Comparison of ENCODE assay signal across 9 cellular contexts in genomic region chr20:50957276-50957675, GRCh38. TPM values are rescaled to one million over a fixed set of nuclear protein-coding genes. Genes with fewer than 3 reads are reported as not detected.
DNase-seq lines count a peak whose midpoint lies in the region; ATAC-seq, FAIRE-seq and TF ChIP-seq lines count a peak whose summit lies in the region.
"Had no signal": no experiment of that assay in that cellular context is flagged by ENCODE, and none has a peak within 500 bp of the region (broad histone marks: within the 10 kb centered on the region; RNA-seq: fewer than 3 reads in every experiment).

No MANE protein-coding gene starts in this region.

- in situ Hi-C loops in K562 (cut with MboI): no loop called here

- H3K4me1 ChIP-seq in heart left ventricle (peaks cover 5 to 58% (median 45%) of the 10 kb centered on the region in 12 donors), K562 (replicated peaks in 1 of 2; ENCODE audit: control insufficient read depth in 2 of 2, insufficient read depth in 2 of 2, low read length in 2 of 2) (peaks cover 12 to 19% of the 10 kb centered on the region in 2 experiments; a peak in 4 of 5 replicates)

- H3K79me2 ChIP-seq in K562 (ENCODE audit: control insufficient read depth, insufficient read depth, low read length): peaks cover 81% of the 10 kb centered on the region

- ATAC-seq in heart left ventricle: peak in 3 of 4 donors; percentile 14 to 61 (median 38)
- ATAC-seq in Right ventricle myocardium inferior: no peak
- peak; percentile 8; the same call in 1 of the 3 replicates for ATAC-seq in K562
- no peak for ATAC-seq in GM21825 (IDR thresholded peaks at IDR 0.05; ENCODE audit: unreplicated experiment)

- no peak for TF ChIP-seq CTCF in heart left ventricle (IDR thresholded peaks at IDR 0.05)
- no peak for TF ChIP-seq CTCF in K562 (IDR thresholded peaks at IDR 0.05 in 2 of 3, conservative IDR thresholded peaks at IDR 0.05 in 1 of 3; ENCODE audit: insufficient read depth in 2 of 3, low read depth in 1 of 3, low read length in 3 of 3)

- FAIRE-seq in K562 (lab: Jason Lieb, UNC): no peak
- FAIRE-seq: GM12891 had no signal

- H3K4me3 ChIP-seq in heart left ventricle (peak overlapping the region; percentile 70 to 97 (median 92)), K562 (peak overlapping the region; percentile 74)

- WGBS in heart left ventricle, 4 donors: 13 to 17% (median 15%) methylated on average over 7 of the region's 7 CpGs
- WGBS in K562 (ENCODE audit: insufficient coverage, low coverage, missing lambda C conversion rate): 3% methylated on average over 7 of the region's 7 CpGs

- H3K27me3 ChIP-seq in heart left ventricle (no peaks in the 10 kb centered on the region), K562 (ENCODE audit: control insufficient read depth in 2 of 2, insufficient read depth in 2 of 2, low read length in 2 of 2) (no peaks in the 10 kb centered on the region)

- H3K36me3 ChIP-seq in heart left ventricle (peaks cover 0 to 46% (median 39%) of the 10 kb centered on the region in 9 donors), K562 (ENCODE audit: control insufficient read depth, insufficient read depth, low read length) (peaks cover 60% of the 10 kb centered on the region)

- peaks cover 8% of the 10 kb centered on the region for H3K9me1 ChIP-seq in K562 (ENCODE audit: control insufficient read depth, insufficient read depth, low read length)

- CTCF ChIA-PET in K562 (lab: Yijun Ruan, JAX; ENCODE audit: low intra/inter-chr PET ratio): no interaction called here

- no peak overlapping the region for H2AFZ ChIP-seq in K562 (ENCODE audit: low read depth, low read length)

- no TSS peak for BruUV-seq in K562 (replicated peaks; lab: Mats Ljungman, UMichigan)

- H3K4me2 ChIP-seq in K562 (ENCODE audit: insufficient read depth, low read length): peak overlapping the region; percentile 93

- H3K9ac ChIP-seq in K562 (ENCODE audit: insufficient read depth in 1 of 2, low read depth in 2 of 2, low read length in 2 of 2): peak overlapping the region; percentile 50 to 96; a peak in 3 of 4 replicates

- intact Hi-C loops in heart left ventricle (cut with DNase I): loop anchor here in 1 of 10 donors (5.0 kb wide), 1 partner anchor 165 kb away; no protein-coding TSS in a partner anchor
- intact Hi-C loops in Right ventricle myocardium inferior (cut with DNase I): no loop called here
- intact Hi-C loops in K562 (cut with micrococcal nuclease): no loop called here

- TF ChIP-seq POLR2A in heart left ventricle (IDR thresholded peaks at IDR 0.05) (no peak), K562 (conservative IDR thresholded peaks at IDR 0.05) (no peak)

- TF ChIP-seq RAD21 in K562 (CRISPR knock-in tag; conservative IDR thresholded peaks at IDR 0.05 in 1 of 2, IDR thresholded peaks at IDR 0.05 in 1 of 2): no peak

- H3K9me3 ChIP-seq in heart left ventricle (peaks cover 0 to 5% (median 0%) of the 10 kb centered on the region in 12 donors), K562 (replicated peaks; ENCODE audit: control insufficient read depth, insufficient read depth, low read depth, low read length) (no peaks in the 10 kb centered on the region)

- POLR2A ChIA-PET in K562 (lab: Yijun Ruan, JAX): interaction anchor here (0.6 to 2.0 kb wide), 13 partner anchors 10 to 267 kb away, joined by 3 to 17 read pairs (median 5); partner anchors contain the start of genes ADNP and BCAS4

- H3K27ac ChIP-seq in heart left ventricle (peak overlapping the region in 10 of 12 donors; percentile 86 to 98 (median 93)), K562 (ENCODE audit: extremely low read depth, low read depth, low read length) (peak overlapping the region; percentile 97)

- TF ChIP-seq EP300 in K562 (IDR thresholded peaks at IDR 0.05; ENCODE audit: low read length): no peak

- H4K20me1 ChIP-seq in K562 (replicated peaks; ENCODE audit: control insufficient read depth, insufficient read depth, low read length): peaks cover 20% of the 10 kb centered on the region

- DNase-seq in heart left ventricle (no peak), Right ventricle myocardium inferior (ENCODE audit: missing footprints) (no peak), K562 (ENCODE audit: extremely low read depth in 1 of 4, low spot score in 3 of 4) (no peak), lung microvascular endothelial cell (ENCODE audit: low read depth in 2 of 2) (peak; percentile 15 to 32), NCI-H774 (lab: John Stamatoyannopoulos, UW) (no peak), T1000 (lab: John Stamatoyannopoulos, UW) (no peak)
- DNase-seq in stimulated activated CD4-positive, alpha-beta T cell treated with anti-CD3 and anti-CD28 coated beads, Interleukin-2, amount 100 ng/mL, for 48 hours: no peak

TF ChIP-seq in K562, 482 proteins besides CTCF, POLR2A, EP300 and RAD21 (continues in another document):
- TF ChIP-seq CEBPG (CRISPR knock-in tag; IDR thresholded peaks at IDR 0.05) (peak; percentile 74), CEBPG (tag; conservative IDR thresholded peaks at IDR 0.05 in 1 of 2, IDR thresholded peaks at IDR 0.05 in 1 of 2) (peak in 1 of 2 experiments; percentile 29; a peak in 1 of 4 replicates), XRCC5 (IDR thresholded peaks at IDR 0.05; ENCODE audit: low read depth, low read length) (0 out of 2 replicates have a peak, but pooled peaks have one; percentile 16)

RNA-seq across cellular contexts. Expression of gene DPM1, which starts 1.1 kb away (rescaled TPM):
- total RNA-seq in heart left ventricle (10 to 100 TPM; 32.5 to 53.1 (median 49.5) TPM), Right ventricle myocardium inferior (35.5 TPM), K562 (2014; rRNA removed) (83.7 and 105 TPM in 2 replicates), K562 (2014; rRNA removed; fragmentation: Illumina TruSeq; extraction: Trizol) (163 and 167 TPM in 2 replicates), K562 (2015; rRNA removed; fragmentation: Illumina TruSeq; extraction: Trizol) (123 and 133 TPM in 2 replicates), K562 (2021) (75.2 and 81.4 TPM in 2 replicates), lung microvascular endothelial cell (41.6 and 43.3 TPM in 2 replicates)
- polyA plus RNA-seq in heart left ventricle (10 to 100 TPM; 32.5 to 58.2 TPM), K562 (2011; rRNA removed) (70.3 and 109 TPM in 2 replicates), K562 (2014; fragmentation: Illumina TruSeq; extraction: Trizol) (131 and 153 TPM in 2 replicates), K562 (2014; fragmentation: Nextera tagmentation; extraction: Ambion mirVana) (100 to 1,000 TPM; 185 to 190 TPM), K562 (2014; rRNA removed) (163 and 186 TPM in 2 replicates)
- total RNA-seq in K562 (2011; cell fraction: chromatin; rRNA removed; ENCODE audit: low replicate concordance): 27.3 and 28.7 TPM in 2 replicates
- total RNA-seq in K562 (2011; cell fraction: nucleolus; rRNA removed): 26.3 and 26.7 TPM in 2 replicates
- total RNA-seq in K562 (2011; cell fraction: nucleoplasm; rRNA removed): 21.8 and 29.6 TPM in 2 replicates
- polyA plus RNA-seq in K562 (2011; cell fraction: cytosol; rRNA removed): 27.3 and 58.0 TPM in 2 replicates
- 23.6 and 46.5 TPM in 2 replicates for polyA plus RNA-seq in K562 (2011; cell fraction: nucleus; rRNA removed)
- polyA plus RNA-seq in K562 (2012): 60.2 and 99.7 TPM in 2 replicates
- polyA minus RNA-seq in K562 (2011; rRNA and poly(A)+ RNA removed): 43.3 and 44.4 TPM in 2 replicates
- polyA minus RNA-seq in K562 (2011; cell fraction: cytosol; rRNA and poly(A)+ RNA removed): 27.7 and 46.1 TPM in 2 replicates
- 19.8 and 20.9 TPM in 2 replicates for polyA minus RNA-seq in K562 (2011; cell fraction: nucleus; rRNA and poly(A)+ RNA removed)

RNA-seq across cellular contexts. Expression of gene MOCS3, which starts 1.3 kb away (rescaled TPM):
- total RNA-seq in heart left ventricle (1 to 10 TPM; 2.6 to 3.9 (median 2.8) TPM), Right ventricle myocardium inferior (2.3 TPM), K562 (2014; rRNA removed) (5.1 and 6.5 TPM in 2 replicates), K562 (2014; rRNA removed; fragmentation: Illumina TruSeq; extraction: Trizol) (4.4 TPM in 2 replicates), K562 (2015; rRNA removed; fragmentation: Illumina TruSeq; extraction: Trizol) (4.6 and 4.7 TPM in 2 replicates), K562 (2021) (5.6 and 6.2 TPM in 2 replicates), lung microvascular endothelial cell (5.4 and 7.9 TPM in 2 replicates)
- polyA plus RNA-seq in heart left ventricle (1 to 10 TPM; 1.2 to 2.7 TPM), K562 (2011; rRNA removed) (2.6 and 2.9 TPM in 2 replicates), K562 (2014; fragmentation: Illumina TruSeq; extraction: Trizol) (2.8 and 3.3 TPM in 2 replicates), K562 (2014; fragmentation: Nextera tagmentation; extraction: Ambion mirVana) (1 to 10 TPM in 1 of 2 experiments, under 1 TPM in 1; 0.70 to 1.0 TPM), K562 (2014; rRNA removed) (2.9 and 3.1 TPM in 2 replicates)
- total RNA-seq in K562 (2011; cell fraction: chromatin; rRNA removed; ENCODE audit: low replicate concordance): 5.6 and 8.5 TPM in 2 replicates
- total RNA-seq in K562 (2011; cell fraction: nucleolus; rRNA removed): 13.2 and 15.8 TPM in 2 replicates
- total RNA-seq in K562 (2011; cell fraction: nucleoplasm; rRNA removed): 10.8 and 11.0 TPM in 2 replicates
- polyA plus RNA-seq in K562 (2011; cell fraction: cytosol; rRNA removed): 3.1 and 8.1 TPM in 2 replicates
- 1.6 and 2.1 TPM in 2 replicates for polyA plus RNA-seq in K562 (2011; cell fraction: nucleus; rRNA removed)
- 2.8 and 4.0 TPM in 2 replicates for polyA plus RNA-seq in K562 (2012)
- polyA minus RNA-seq in K562 (2011; rRNA and poly(A)+ RNA removed): 5.1 and 6.5 TPM in 2 replicates
- 3.4 and 5.0 TPM in 2 replicates for polyA minus RNA-seq in K562 (2011; cell fraction: cytosol; rRNA and poly(A)+ RNA removed)
- polyA minus RNA-seq in K562 (2011; cell fraction: nucleus; rRNA and poly(A)+ RNA removed): 6.1 and 7.7 TPM in 2 replicates

RNA-seq across cellular contexts. Expression of gene ADNP, which starts 26.0 kb away (rescaled TPM):
- total RNA-seq in heart left ventricle (10 to 100 TPM; 27.5 to 50.6 (median 33.3) TPM), Right ventricle myocardium inferior (30.3 TPM), K562 (2014; rRNA removed) (17.8 and 18.7 TPM in 2 replicates), K562 (2014; rRNA removed; fragmentation: Illumina TruSeq; extraction: Trizol) (24.5 and 26.1 TPM in 2 replicates), K562 (2015; rRNA removed; fragmentation: Illumina TruSeq; extraction: Trizol) (20.7 and 25.0 TPM in 2 replicates), K562 (2021) (52.2 and 59.9 TPM in 2 replicates), lung microvascular endothelial cell (24.6 and 24.8 TPM in 2 replicates)
- polyA plus RNA-seq in heart left ventricle (10 to 100 TPM; 18.1 to 21.4 TPM), K562 (2011; rRNA removed) (19.4 and 22.9 TPM in 2 replicates), K562 (2014; fragmentation: Illumina TruSeq; extraction: Trizol) (50.7 and 52.0 TPM in 2 replicates), K562 (2014; fragmentation: Nextera tagmentation; extraction: Ambion mirVana) (10 to 100 TPM; 25.3 to 40.0 TPM), K562 (2014; rRNA removed) (20.9 and 26.0 TPM in 2 replicates)
- total RNA-seq in K562 (2011; cell fraction: chromatin; rRNA removed; ENCODE audit: low replicate concordance): 37.0 and 96.7 TPM in 2 replicates
- 22.0 and 32.6 TPM in 2 replicates for total RNA-seq in K562 (2011; cell fraction: nucleolus; rRNA removed)
- 53.4 and 65.7 TPM in 2 replicates for total RNA-seq in K562 (2011; cell fraction: nucleoplasm; rRNA removed)
- 8.7 and 15.8 TPM in 2 replicates for polyA plus RNA-seq in K562 (2011; cell fraction: cytosol; rRNA removed)
- polyA plus RNA-seq in K562 (2011; cell fraction: nucleus; rRNA removed): 28.0 and 40.0 TPM in 2 replicates
- polyA plus RNA-seq in K562 (2012): 37.3 and 38.0 TPM in 2 replicates
- 60.3 and 74.4 TPM in 2 replicates for polyA minus RNA-seq in K562 (2011; rRNA and poly(A)+ RNA removed)
- polyA minus RNA-seq in K562 (2011; cell fraction: cytosol; rRNA and poly(A)+ RNA removed): 38.7 and 40.3 TPM in 2 replicates
- 14.8 and 28.8 TPM in 2 replicates for polyA minus RNA-seq in K562 (2011; cell fraction: nucleus; rRNA and poly(A)+ RNA removed)

Comparison
In these comparisons a context has a peak if more than half of its experiments do, and no peak if none do; other contexts are left out.
1. ATAC-seq: peak in heart left ventricle (3 of 4) and K562 (single experiment); none in Right ventricle myocardium inferior (single experiment) and GM21825 (single experiment).
2. DNase-seq: peak in lung microvascular endothelial cell (2 of 2); none in heart left ventricle (0 of 5), Right ventricle myocardium inferior (single experiment), K562 (0 of 4), NCI-H774 (single experiment), stimulated activated CD4-positive, alpha-beta T cell treated with anti-CD3 and anti-CD28 coated beads, Interleukin-2, amount 100 ng/mL, for 48 hours (0 of 2) and T1000 (single experiment).